ENCODE assay signal across 8 cellular contexts in genomic region chr18:23799540-23799939, GRCh38.
"Had no signal": no experiment of that assay in that cellular context is flagged by ENCODE, and none has a peak within 500 bp of the region (broad histone marks: within the 10 kb centered on the region; RNA-seq: fewer than 3 reads in every experiment).

No MANE protein-coding gene starts in this region.

- FAIRE-seq: G401.6, GM12878, GM12891, GM12892, GM18507, GM19239 had no signal

- H3K4me3 ChIP-seq: GM12878 had no signal

- DNase-seq: GDM1, GF-D8 had no signal

- ATAC-seq: GM12878 had no signal
